9 cellular contexts compared by ENCODE assay signal in the genomic region with DNA sequence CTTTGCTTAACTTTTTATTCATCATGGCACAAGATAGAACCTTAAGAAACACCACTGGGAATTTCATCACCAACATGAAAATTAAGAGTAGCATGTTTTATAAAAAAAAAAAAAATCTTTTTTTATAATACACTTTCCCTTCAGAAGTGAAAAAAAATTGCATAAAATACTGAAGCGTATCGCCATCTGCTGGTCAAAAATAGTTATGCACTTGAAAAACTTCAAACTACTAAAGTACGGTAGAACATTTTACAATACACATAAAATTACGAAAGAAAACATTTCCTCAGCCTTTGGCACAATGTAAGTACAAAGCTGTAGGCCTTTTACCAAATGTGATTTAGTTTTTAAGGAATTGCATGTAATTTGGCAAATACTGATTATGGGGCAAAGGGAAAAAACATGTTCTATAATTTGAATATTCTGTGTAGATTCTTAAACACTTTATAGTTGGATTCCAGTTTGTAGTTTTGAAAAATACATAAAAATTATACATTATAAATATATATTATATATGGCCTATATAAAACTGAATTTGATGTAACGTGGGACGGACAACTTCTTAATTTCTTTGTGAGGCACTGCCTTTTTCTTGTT. TPM values are rescaled to one million over a fixed set of nuclear protein-coding genes. Genes with fewer than 3 reads are reported as not detected.
DNase-seq lines count a peak whose midpoint lies in the region; ATAC-seq and TF ChIP-seq lines count a peak whose summit lies in the region.
"Had no signal": no experiment of that assay in that cellular context is flagged by ENCODE, and none has a peak within 500 bp of the region (broad histone marks: within the 10 kb centered on the region; RNA-seq: fewer than 3 reads in every experiment).

No MANE protein-coding gene starts in this region.

- CTCF ChIA-PET in activated CD8-positive, alpha-beta T cell treated with anti-CD3 and anti-CD28 coated beads for 36 hours (lab: Charles Lee) = interaction anchor here (1.0 to 2.2 kb wide), 3 partner anchors 13 to 947 kb away, joined by 3 to 9 read pairs (median 5); no protein-coding TSS in a partner anchor
- CTCF ChIA-PET in activated CD8-positive, alpha-beta T cell treated with anti-CD3 and anti-CD28 coated beads, Interleukin-2, amount 10 ng/mL, durations not matched to agents 7 days and 5 days (lab: Charles Lee) = interaction anchor here (1.1 to 1.8 kb wide), 2 partner anchors 25 to 948 kb away, joined by 4 read pairs; no protein-coding TSS in a partner anchor

- no peaks in the 10 kb centered on the region for H3K9me3 ChIP-seq in prostate gland

- no peaks in the 10 kb centered on the region for H3K27me3 ChIP-seq in prostate gland (replicated peaks; ENCODE audit: insufficient read depth)

- no peaks in the 10 kb centered on the region for H3K4me1 Mint-ChIP-seq in activated CD8-positive, alpha-beta T cell treated with anti-CD3 and anti-CD28 coated beads for 36 hours (ENCODE audit: low read depth)
- H3K4me1 Mint-ChIP-seq in activated CD8-positive, alpha-beta T cell treated with anti-CD3 and anti-CD28 coated beads, Interleukin-2, amount 10 ng/mL, durations not matched to agents 7 days and 5 days (ENCODE audit: low read depth) = no peaks in the 10 kb centered on the region

- no peaks in the 10 kb centered on the region for H3K36me3 Mint-ChIP-seq in activated CD8-positive, alpha-beta T cell treated with anti-CD3 and anti-CD28 coated beads for 36 hours (ENCODE audit: low read depth)
- H3K36me3 Mint-ChIP-seq in activated CD8-positive, alpha-beta T cell treated with anti-CD3 and anti-CD28 coated beads, Interleukin-2, amount 10 ng/mL, durations not matched to agents 7 days and 5 days (ENCODE audit: low read depth) = no peaks in the 10 kb centered on the region
- H3K36me3 Mint-ChIP-seq: activated naive CD8-positive, alpha-beta T cell had no signal

- H3K27me3 Mint-ChIP-seq in activated CD8-positive, alpha-beta T cell treated with anti-CD3 and anti-CD28 coated beads for 36 hours = no peaks in the 10 kb centered on the region
- H3K27me3 Mint-ChIP-seq in activated CD8-positive, alpha-beta T cell treated with anti-CD3 and anti-CD28 coated beads, Interleukin-2, amount 10 ng/mL, durations not matched to agents 7 days and 5 days (ENCODE audit: low read depth) = no peaks in the 10 kb centered on the region
- H3K27me3 Mint-ChIP-seq: activated naive CD8-positive, alpha-beta T cell had no signal

- no peak overlapping the region for H3K27ac Mint-ChIP-seq in activated CD8-positive, alpha-beta T cell treated with anti-CD3 and anti-CD28 coated beads for 36 hours
- H3K27ac Mint-ChIP-seq in activated CD8-positive, alpha-beta T cell treated with anti-CD3 and anti-CD28 coated beads, Interleukin-2, amount 10 ng/mL, durations not matched to agents 7 days and 5 days = no peak overlapping the region
- H3K27ac Mint-ChIP-seq: activated naive CD8-positive, alpha-beta T cell had no signal

- H3K4me3 Mint-ChIP-seq in activated CD8-positive, alpha-beta T cell treated with anti-CD3 and anti-CD28 coated beads for 36 hours = no peak overlapping the region
- no peak overlapping the region for H3K4me3 Mint-ChIP-seq in activated CD8-positive, alpha-beta T cell treated with anti-CD3 and anti-CD28 coated beads, Interleukin-2, amount 10 ng/mL, durations not matched to agents 7 days and 5 days
- H3K4me3 Mint-ChIP-seq: activated naive CD8-positive, alpha-beta T cell had no signal

- no peak for DNase-seq in activated CD8-positive, alpha-beta T cell treated with anti-CD3 and anti-CD28 coated beads for 36 hours
- DNase-seq in activated CD8-positive, alpha-beta T cell treated with anti-CD3 and anti-CD28 coated beads, Interleukin-2, amount 10 ng/mL, durations not matched to agents 7 days and 5 days = no peak
- DNase-seq in NCI-H446 treated with DMSO at 0.1 percent for 48 hours (lab: John Stamatoyannopoulos, UW) (peak; percentile 1), epithelial cell of esophagus (ENCODE audit: low read depth) (peak; percentile 30), prostate gland (ENCODE audit: low spot score) (peak; percentile 11), OCI-M2 (lab: John Stamatoyannopoulos, UW; ENCODE audit: unreplicated experiment) (no peak)
- no peak for DNase-seq in activated naive CD4-positive, alpha-beta T cell (lab: John Stamatoyannopoulos, UW)
- no peak for DNase-seq in stimulated activated CD4-positive, alpha-beta T cell treated with anti-CD3 and anti-CD28 coated beads, Interleukin-4, amount 100 ng/mL, for 4 hours

- no peak for TF ChIP-seq POLR2A in prostate gland (IDR thresholded peaks at IDR 0.05)

- no peak overlapping the region for H3K27ac ChIP-seq in prostate gland

- no peaks in the 10 kb centered on the region for H3K9me3 Mint-ChIP-seq in activated CD8-positive, alpha-beta T cell treated with anti-CD3 and anti-CD28 coated beads for 36 hours
- H3K9me3 Mint-ChIP-seq in activated CD8-positive, alpha-beta T cell treated with anti-CD3 and anti-CD28 coated beads, Interleukin-2, amount 10 ng/mL, durations not matched to agents 7 days and 5 days (ENCODE audit: insufficient read depth) = no peaks in the 10 kb centered on the region

- POLR2A ChIA-PET in activated CD8-positive, alpha-beta T cell treated with anti-CD3 and anti-CD28 coated beads for 36 hours (lab: Charles Lee) = no interaction called here
- POLR2A ChIA-PET in activated CD8-positive, alpha-beta T cell treated with anti-CD3 and anti-CD28 coated beads, Interleukin-2, amount 10 ng/mL, durations not matched to agents 7 days and 5 days (lab: Charles Lee) = no interaction called here

- ATAC-seq in activated CD8-positive, alpha-beta T cell treated with anti-CD3 and anti-CD28 coated beads for 36 hours = no peak
- no peak for ATAC-seq in activated CD8-positive, alpha-beta T cell treated with anti-CD3 and anti-CD28 coated beads, Interleukin-2, amount 10 ng/mL, durations not matched to agents 7 days and 5 days

- intact Hi-C loops in activated CD8-positive, alpha-beta T cell treated with anti-CD3 and anti-CD28 coated beads for 36 hours (cut with micrococcal nuclease) = loop anchor here (10.0 kb wide), 1 partner anchor 953 kb away; no protein-coding TSS in a partner anchor
- intact Hi-C loops in prostate gland (cut with DNase I) = loop anchor here (2.0 kb wide), 1 partner anchor 949 kb away; no protein-coding TSS in a partner anchor

- peak; percentile 60 for TF ChIP-seq CTCF in activated CD8-positive, alpha-beta T cell treated with anti-CD3 and anti-CD28 coated beads for 36 hours (IDR thresholded peaks at IDR 0.05)
- TF ChIP-seq CTCF in epithelial cell of esophagus (IDR thresholded peaks at IDR 0.05; ENCODE audit: insufficient read depth, low read depth, low read length, missing control alignments) = peak; percentile 35
- peak; percentile 37 to 71 (median 62) for TF ChIP-seq CTCF in prostate gland (IDR thresholded peaks at IDR 0.05)

- H3K4me1 ChIP-seq in prostate gland (replicated peaks) = no peaks in the 10 kb centered on the region

- H3K4me3 ChIP-seq in epithelial cell of esophagus (ENCODE audit: low read length) (no peak overlapping the region), prostate gland (no peak overlapping the region)

- 28% methylated on average over 6 of the region's 6 CpGs for WGBS in prostate gland

- no peaks in the 10 kb centered on the region for H3K36me3 ChIP-seq in prostate gland

RNA-seq across cellular contexts. Expression of a gene that starts 26.5 kb away (rescaled TPM):
- 10 to 100 TPM; 23.3 to 26.3 TPM for total RNA-seq in activated CD8-positive, alpha-beta T cell treated with anti-CD3 and anti-CD28 coated beads for 36 hours
- 10 to 100 TPM; 21.9 to 22.3 TPM for total RNA-seq in activated CD8-positive, alpha-beta T cell treated with anti-CD3 and anti-CD28 coated beads, Interleukin-2, amount 10 ng/mL, durations not matched to agents 7 days and 5 days
- 10 to 100 TPM in 1 of 2 donors, 1 to 10 TPM in 1; 8.6 to 17.6 TPM for total RNA-seq in prostate gland

Comparison
In these comparisons a context has a peak if more than half of its experiments do, and no peak if none do; other contexts are left out.
1. DNase-seq: peak in NCI-H446 treated with DMSO at 0.1 percent for 48 hours (single experiment), epithelial cell of esophagus (single experiment) and prostate gland (single experiment); none in activated CD8-positive, alpha-beta T cell treated with anti-CD3 and anti-CD28 coated beads for 36 hours (single experiment), activated CD8-positive, alpha-beta T cell treated with anti-CD3 and anti-CD28 coated beads, Interleukin-2, amount 10 ng/mL, durations not matched to agents 7 days and 5 days (single experiment), OCI-M2 (single experiment), activated naive CD4-positive, alpha-beta T cell (0 of 4) and stimulated activated CD4-positive, alpha-beta T cell treated with anti-CD3 and anti-CD28 coated beads, Interleukin-4, amount 100 ng/mL, for 4 hours (0 of 2).
2. Peak in every context shown above with its lines, with median percentiles within 50 percentile points of each other: CTCF ChIP-seq.